ENCODE assay signal across 10 cellular contexts in genomic region chr15:42353061-42353460, GRCh38.
"Had no signal": no experiment of that assay in that cellular context is flagged by ENCODE, and none has a peak within 500 bp of the region (broad histone marks: within the 10 kb centered on the region; RNA-seq: fewer than 3 reads in every experiment).

No MANE protein-coding gene starts in this region.

- H2AFZ ChIP-seq: GM23248 had no signal

- H3K9me3 ChIP-seq: HAP-1 had no signal

- H3K27me3 Mint-ChIP-seq: IgD-negative memory B cell had no signal

- ATAC-seq: HCT116, HepG2 had no signal

- DNase-seq: GM23248, GOT3, HFFc6, KBM-7 had no signal

- H3K9me3 Mint-ChIP-seq: HFFc6, IgD-negative memory B cell had no signal

- H3K9ac ChIP-seq: GM23248, KMS-11 had no signal

- H3K27ac ChIP-seq: GM23248, HL-60, KMS-11 had no signal

- H3K4me2 ChIP-seq: KMS-11 had no signal

- H3K4me1 ChIP-seq: HAP-1 had no signal

- H3K4me3 Mint-ChIP-seq: HFFc6, IgD-negative memory B cell had no signal

- H3K4me1 Mint-ChIP-seq: IgD-negative memory B cell had no signal

- H3K36me3 ChIP-seq: HAP-1 had no signal

- H3K4me3 ChIP-seq: GM23248, HAP-1 had no signal

- H3K27ac Mint-ChIP-seq: HFFc6, IgD-negative memory B cell had no signal
